Comparison of ENCODE assay signal across 10 cellular contexts in the genomic region with DNA sequence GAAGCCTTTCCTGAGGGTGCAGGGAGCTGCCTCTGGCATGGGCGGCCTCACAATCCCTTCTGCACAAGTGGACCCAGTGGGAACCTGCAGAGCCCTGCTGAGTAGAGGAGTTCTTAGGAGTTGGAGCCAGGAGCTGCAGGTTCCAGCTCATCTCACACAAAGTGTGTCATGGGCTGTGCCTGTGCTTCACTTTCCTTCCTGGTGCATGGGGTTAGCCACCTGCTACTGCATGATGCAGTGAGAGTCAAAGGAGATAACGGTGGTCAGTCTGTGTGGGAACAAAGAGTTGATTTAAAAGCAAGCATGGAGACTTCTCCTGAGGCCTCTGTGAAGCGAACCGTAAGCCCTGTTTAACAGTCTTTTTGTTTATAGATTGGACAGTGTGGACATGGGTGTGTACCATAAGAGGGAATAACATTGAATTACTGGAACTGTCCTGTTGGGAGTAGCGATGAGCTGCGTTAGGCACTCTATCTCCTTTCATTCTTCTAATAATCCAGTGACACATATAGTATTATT.
DNase-seq lines count a peak whose midpoint lies in the region; ATAC-seq and TF ChIP-seq lines count a peak whose summit lies in the region.
"Had no signal": no experiment of that assay in that cellular context is flagged by ENCODE, and none has a peak within 500 bp of the region (broad histone marks: within the 10 kb centered on the region; RNA-seq: fewer than 3 reads in every experiment).

No MANE protein-coding gene starts in this region.

- H3K4me3 ChIP-seq in WERI-Rb-1 (ENCODE audit: low read depth, low read length) = no peak overlapping the region
- H3K4me3 ChIP-seq: tibial artery had no signal

- H3K27ac Mint-ChIP-seq in osteocyte (ENCODE audit: unreplicated experiment) = no peak overlapping the region
- H3K27ac Mint-ChIP-seq: T-cell had no signal

- peaks cover 33% of the 10 kb centered on the region for H3K27me3 Mint-ChIP-seq in osteocyte (ENCODE audit: unreplicated experiment)

- no peaks in the 10 kb centered on the region for H3K4me1 Mint-ChIP-seq in osteocyte (ENCODE audit: unreplicated experiment)

- in situ Hi-C loops in ACHN (cut with HindIII; ENCODE audit: low pct_ligation_motif_present, low pct_unique_long_range_greater_than_20kb, low sequenced_read_pairs) = loop anchor here (25.0 kb wide), 1 partner anchor 199 kb away; no protein-coding TSS in a partner anchor
- in situ Hi-C loops in Caki2 (cut with HindIII; ENCODE audit: low pct_unique_long_range_greater_than_20kb, low sequenced_read_pairs) = loop anchor here (10.0 kb wide), 1 partner anchor 202 kb away; no protein-coding TSS in a partner anchor

- H3K27me3 ChIP-seq in WERI-Rb-1 (ENCODE audit: insufficient read depth, low read depth, severe bottlenecking) (no peaks in the 10 kb centered on the region), layer of hippocampus (ENCODE audit: control insufficient read depth, insufficient read depth, low read length) (no peaks in the 10 kb centered on the region)

- DNase-seq in ACHN (peak; percentile 11), Caki2 (ENCODE audit: low read depth) (peak; percentile 24), WERI-Rb-1 (peak; percentile 39), NCI-H2171 (lab: John Stamatoyannopoulos, UW) (no peak), SK-N-DZ (ENCODE audit: low spot score) (no peak), osteocyte (ENCODE audit: extremely low spot score, unreplicated experiment) (no peak)
- DNase-seq: T-cell, tibial artery had no signal

- H3K4me3 Mint-ChIP-seq in osteocyte (ENCODE audit: unreplicated experiment) = no peak overlapping the region
- H3K4me3 Mint-ChIP-seq: T-cell had no signal

- no peaks in the 10 kb centered on the region for H3K9me3 Mint-ChIP-seq in osteocyte (ENCODE audit: unreplicated experiment)
- H3K9me3 Mint-ChIP-seq: T-cell had no signal

- H3K36me3 ChIP-seq in WERI-Rb-1 = no peaks in the 10 kb centered on the region
- H3K36me3 ChIP-seq: tibial artery had no signal

- H3K36me3 Mint-ChIP-seq in osteocyte (ENCODE audit: unreplicated experiment) = no peaks in the 10 kb centered on the region
- H3K36me3 Mint-ChIP-seq: T-cell had no signal

- TF ChIP-seq CTCF in WERI-Rb-1 (IDR thresholded peaks at IDR 0.05; ENCODE audit: low read depth, low read length) = peak; percentile 49; the same call in 1 of the 2 replicates
- no peak for TF ChIP-seq CTCF in osteocyte (IDR thresholded peaks at IDR 0.05)

- H3K27ac ChIP-seq in WERI-Rb-1 = no peak overlapping the region
- H3K27ac ChIP-seq in layer of hippocampus (ENCODE audit: low read depth, low read length) = peak overlapping the region; percentile 35
- H3K27ac ChIP-seq: tibial artery had no signal

- no peak for ATAC-seq in GM18498 (IDR thresholded peaks at IDR 0.05; ENCODE audit: unreplicated experiment)

- H3K9me3 ChIP-seq in WERI-Rb-1 (ENCODE audit: severe bottlenecking) = no peaks in the 10 kb centered on the region
- H3K9me3 ChIP-seq: tibial artery had no signal

Comparison
In these comparisons a context has a peak if more than half of its experiments do, and no peak if none do; other contexts are left out.
1. DNase-seq: peak in ACHN (single experiment), Caki2 (single experiment) and WERI-Rb-1 (single experiment); none in NCI-H2171 (single experiment), SK-N-DZ (single experiment) and osteocyte (single experiment).